Comparison of ENCODE assay signal across 1 cellular context in the genomic region with DNA sequence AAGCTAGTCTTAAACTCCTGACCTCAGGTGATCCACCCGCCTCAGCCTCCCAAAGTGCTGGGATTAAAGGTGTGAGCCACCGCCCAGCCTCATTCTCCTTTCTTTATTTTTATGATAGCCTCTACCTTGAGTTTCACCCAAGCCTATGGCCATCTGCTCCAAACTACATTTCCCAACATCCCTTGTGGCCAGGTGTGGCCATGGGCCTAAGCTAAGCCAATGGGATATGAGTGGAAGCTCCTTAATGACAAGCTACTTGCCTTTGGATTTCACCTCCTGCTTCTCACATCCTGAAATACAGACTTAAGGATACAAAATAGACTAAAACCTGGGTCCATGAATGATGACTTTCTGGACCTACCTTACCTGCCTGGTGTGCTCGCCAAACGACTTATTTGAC.
A peak's percentile ranks its signal among the peaks of the same experiment; 100 is the strongest.
TF ChIP-seq lines count a peak whose summit lies in the region.

No MANE protein-coding gene starts in this region.

TF ChIP-seq in HepG2, 621 proteins besides CTCF, POLR2A, EP300 and RAD21 (continued from another document):
- TF ChIP-seq ZNF784 (CRISPR knock-in tag; IDR thresholded peaks at IDR 0.05; ENCODE audit: borderline replicate concordance) (no peak), HNRNPLL (IDR thresholded peaks at IDR 0.05; ENCODE audit: low read depth, low read length, poor library complexity, severe bottlenecking) (no peak), THAP11 (CRISPR knock-in tag; IDR thresholded peaks at IDR 0.05) (peak; percentile 76), ZNF569 (CRISPR knock-in tag; IDR thresholded peaks at IDR 0.05; ENCODE audit: borderline replicate concordance) (no peak), ZBTB46 (CRISPR knock-in tag; IDR thresholded peaks at IDR 0.05; ENCODE audit: borderline replicate concordance) (no peak), GFI1 (CRISPR knock-in tag; IDR thresholded peaks at IDR 0.05; ENCODE audit: borderline replicate concordance) (no peak), U2AF1 (optimal IDR thresholded peaks at IDR 0.05; ENCODE audit: low read depth, low read length) (no peak), ZNF788 (CRISPR knock-in tag; IDR thresholded peaks at IDR 0.05; ENCODE audit: borderline replicate concordance) (no peak), ZNF550 (CRISPR knock-in tag; IDR thresholded peaks at IDR 0.05; ENCODE audit: borderline replicate concordance) (no peak)
